ENCODE assay signal across 8 cellular contexts in genomic region chr1:151146416-151147131, GRCh38. TPM values are rescaled to one million over a fixed set of nuclear protein-coding genes. Genes with fewer than 3 reads are reported as not detected.
DNase-seq lines count a peak whose midpoint lies in the region; ATAC-seq, FAIRE-seq and TF ChIP-seq lines count a peak whose summit lies in the region.

Gene SEMA6C (minus strand): TSS chr1:151146631. CDS start chr1:151142621, 4,010 bp downstream.

- no peaks in the 10 kb centered on the region for H3K9me3 Mint-ChIP-seq in T-helper 2 cell treated with Interferon-gamma antibody and Interleukin-4, amounts not matched to agents 5 μg/mL and 100 μg/mL, for 36 hours
- H3K9me3 Mint-ChIP-seq in astrocyte (ENCODE audit: unreplicated experiment) = no peaks in the 10 kb centered on the region

- peak within 1 kb of the TSS; percentile 82 for H2AFZ ChIP-seq in astrocyte (ENCODE audit: low read depth, low read length)

- peak within 1 kb of the TSS; percentile 95 for H3K4me3 Mint-ChIP-seq in T-helper 2 cell treated with Interferon-gamma antibody and Interleukin-4, amounts not matched to agents 5 μg/mL and 100 μg/mL, for 36 hours
- peak within 1 kb of the TSS; percentile 91 for H3K4me3 Mint-ChIP-seq in astrocyte (ENCODE audit: unreplicated experiment)

- DNase-seq in NCI-H187 (lab: John Stamatoyannopoulos, UW) = peak; percentile 95 to 97
- DNase-seq in T-helper 2 cell treated with Interferon-gamma antibody and Interleukin-4, amounts not matched to agents 5 μg/mL and 100 μg/mL, for 36 hours (ENCODE audit: low spot score) = peak; percentile 92
- peak; percentile 82 for DNase-seq in astrocyte (ENCODE audit: low read depth)
- peak; percentile 94 for DNase-seq in right atrium auricular region (ENCODE audit: low spot score)
- peak; percentile 78 for DNase-seq in pulmonary artery endothelial cell (ENCODE audit: low read depth, low spot score)
- DNase-seq in urothelium cell line (ENCODE audit: low spot score) = peak; percentile 97

- H3K9me3 ChIP-seq in astrocyte (ENCODE audit: insufficient read depth, low read depth, low read length) (no peaks in the 10 kb centered on the region), right atrium auricular region (no peaks in the 10 kb centered on the region)

- peak within 1 kb of the TSS; percentile 62 for H3K27ac Mint-ChIP-seq in T-helper 2 cell treated with Interferon-gamma antibody and Interleukin-4, amounts not matched to agents 5 μg/mL and 100 μg/mL, for 36 hours
- H3K27ac Mint-ChIP-seq in astrocyte (ENCODE audit: unreplicated experiment) = peak within 1 kb of the TSS; percentile 85

- H3K27me3 Mint-ChIP-seq in T-helper 2 cell treated with Interferon-gamma antibody and Interleukin-4, amounts not matched to agents 5 μg/mL and 100 μg/mL, for 36 hours (ENCODE audit: low read depth) = peaks cover 29% of the 10 kb centered on the region
- H3K27me3 Mint-ChIP-seq in astrocyte (ENCODE audit: low read depth, unreplicated experiment) = peaks cover 18% of the 10 kb centered on the region

- peak within 1 kb of the TSS; percentile 1 for H3K27ac ChIP-seq in astrocyte (ENCODE audit: low read depth, low read length)
- H3K27ac ChIP-seq in right atrium auricular region = peak within 1 kb of the TSS; percentile 88 to 92

- H3K36me3 ChIP-seq in astrocyte (ENCODE audit: insufficient read depth, low read length) = no peaks in the 10 kb centered on the region
- no peaks in the 10 kb centered on the region for H3K36me3 ChIP-seq in right atrium auricular region

- TF ChIP-seq CTCF in astrocyte (IDR thresholded peaks at IDR 0.05; ENCODE audit: insufficient read depth, low read depth, low read length) = no peak
- TF ChIP-seq CTCF in right atrium auricular region (IDR thresholded peaks at IDR 0.05) = no peak

- peaks cover 2% of the 10 kb centered on the region for H3K27me3 ChIP-seq in astrocyte (ENCODE audit: insufficient read depth, low read length)
- no peaks in the 10 kb centered on the region for H3K27me3 ChIP-seq in right atrium auricular region

- peak; percentile 68 for ATAC-seq in GM18499 (IDR thresholded peaks at IDR 0.05; ENCODE audit: insufficient read depth, unreplicated experiment)
- peak; percentile 86 for ATAC-seq in HG02970 (IDR thresholded peaks at IDR 0.05; ENCODE audit: low FRiP score, unreplicated experiment)

- H3K4me3 ChIP-seq in astrocyte (ENCODE audit: insufficient read depth, low read depth, low read length) (peak within 1 kb of the TSS; percentile 71), right atrium auricular region (peak within 1 kb of the TSS; percentile 81 to 93)

- peaks cover 12% of the 10 kb centered on the region for H4K20me1 ChIP-seq in astrocyte (ENCODE audit: insufficient read depth, low read length)

- FAIRE-seq in astrocyte (lab: Jason Lieb, UNC) (no peak), urothelium cell line (lab: Jason Lieb, UNC) (peak; percentile 90)

- H3K9ac ChIP-seq in astrocyte (ENCODE audit: low read length) = peak within 1 kb of the TSS; percentile 81

- H3K4me1 ChIP-seq in astrocyte (ENCODE audit: insufficient read depth, low read length) (peaks cover 14% of the 10 kb centered on the region), right atrium auricular region (peaks cover 0 to 50% of the 10 kb centered on the region in 2 donors)

- peak within 1 kb of the TSS; percentile 84 for H3K4me2 ChIP-seq in astrocyte (ENCODE audit: low read length)

- H3K79me2 ChIP-seq in astrocyte (ENCODE audit: insufficient read depth, low read length) = no peaks in the 10 kb centered on the region

- no peaks in the 10 kb centered on the region for H3K36me3 Mint-ChIP-seq in T-helper 2 cell treated with Interferon-gamma antibody and Interleukin-4, amounts not matched to agents 5 μg/mL and 100 μg/mL, for 36 hours (ENCODE audit: low read depth)
- H3K36me3 Mint-ChIP-seq in astrocyte (ENCODE audit: low read depth, unreplicated experiment) = peaks cover 5% of the 10 kb centered on the region

- H3K4me1 Mint-ChIP-seq in T-helper 2 cell treated with Interferon-gamma antibody and Interleukin-4, amounts not matched to agents 5 μg/mL and 100 μg/mL, for 36 hours (ENCODE audit: low read depth) = peaks cover 18% of the 10 kb centered on the region
- H3K4me1 Mint-ChIP-seq in astrocyte (ENCODE audit: low read depth, unreplicated experiment) = peaks cover 16% of the 10 kb centered on the region

RNA-seq across cellular contexts. Expression of gene SEMA6C, which starts in this region (rescaled TPM):
- 7.4 and 7.5 TPM in 2 replicates for total RNA-seq in astrocyte
- 10 to 100 TPM; 40.0 to 60.7 TPM for total RNA-seq in right atrium auricular region
- total RNA-seq in pulmonary artery endothelial cell = 5.3 and 19.5 TPM in 2 replicates

Comparison
In these comparisons a context has a peak if more than half of its experiments do, and no peak if none do; other contexts are left out.
1. Peak in every context shown above with its lines: DNase-seq, ATAC-seq, H3K4me3 ChIP-seq and H3K27ac ChIP-seq.